8 cellular contexts compared by ENCODE assay signal in genomic region chr12:125065021-125065752, GRCh38. TPM values are rescaled to one million over a fixed set of nuclear protein-coding genes. Genes with fewer than 3 reads are reported as not detected.
A peak's percentile ranks its signal among the peaks of the same experiment; 100 is the strongest.
DNase-seq lines count a peak whose midpoint lies in the region; ATAC-seq and TF ChIP-seq lines count a peak whose summit lies in the region.

Gene AACS (plus strand): TSS chr12:125065435. CDS start chr12:125065585, 150 bp downstream.

- H3K36me3 Mint-ChIP-seq in activated CD8-positive, alpha-beta T cell treated with anti-CD3 and anti-CD28 coated beads for 36 hours (ENCODE audit: low read depth) = no peaks in the 10 kb centered on the region

- H3K27ac Mint-ChIP-seq in activated CD8-positive, alpha-beta T cell treated with anti-CD3 and anti-CD28 coated beads for 36 hours = peak within 1 kb of the TSS; percentile 42

- POLR2A ChIA-PET in activated CD8-positive, alpha-beta T cell treated with anti-CD3 and anti-CD28 coated beads for 36 hours (lab: Charles Lee) = interaction anchor here (1.1 to 1.2 kb wide), 2 partner anchors 16 to 71 kb away, joined by 3 to 4 read pairs; no protein-coding TSS in a partner anchor

- H3K27me3 Mint-ChIP-seq in activated CD8-positive, alpha-beta T cell treated with anti-CD3 and anti-CD28 coated beads for 36 hours = no peaks in the 10 kb centered on the region

- ATAC-seq in HG03442 (IDR thresholded peaks at IDR 0.05; ENCODE audit: unreplicated experiment) = peak; percentile 88
- peak; percentile 99 for ATAC-seq in activated CD8-positive, alpha-beta T cell treated with anti-CD3 and anti-CD28 coated beads for 36 hours

- H3K4me1 Mint-ChIP-seq in activated CD8-positive, alpha-beta T cell treated with anti-CD3 and anti-CD28 coated beads for 36 hours (ENCODE audit: low read depth) = peaks cover 13% of the 10 kb centered on the region

- intact Hi-C loops in activated CD8-positive, alpha-beta T cell treated with anti-CD3 and anti-CD28 coated beads for 36 hours (cut with micrococcal nuclease) = no loop called here

- no peaks in the 10 kb centered on the region for H3K9me3 Mint-ChIP-seq in activated CD8-positive, alpha-beta T cell treated with anti-CD3 and anti-CD28 coated beads for 36 hours

- CTCF ChIA-PET in activated CD8-positive, alpha-beta T cell treated with anti-CD3 and anti-CD28 coated beads for 36 hours (lab: Charles Lee) = interaction anchor here (0.9 kb wide), 2 partner anchors 10 to 72 kb away, joined by 3 to 4 read pairs; no protein-coding TSS in a partner anchor

- DNase-seq in C1 segment of cervical spinal cord (lab: John Stamatoyannopoulos, UW) (peak in 13 of 14 donors; percentile 7 to 84 (median 65)), GM19240 (ENCODE audit: insufficient read length, low spot score) (peak; percentile 89), NCI-H774 (lab: John Stamatoyannopoulos, UW) (peak; percentile 76), lung microvascular endothelial cell (ENCODE audit: low read depth in 2 of 2) (peak; percentile 82 to 86)
- DNase-seq in activated CD8-positive, alpha-beta T cell treated with anti-CD3 and anti-CD28 coated beads for 36 hours = peak; percentile 76
- DNase-seq in effector CD4-positive, alpha-beta T cell = peak; percentile 70
- DNase-seq in stimulated activated CD4-positive, alpha-beta T cell treated with anti-CD3 and anti-CD28 coated beads, TNF-alpha, amount 100 ng/mL, for 48 hours (ENCODE audit: low read depth in 3 of 3) = peak; percentile 48 to 78 (median 64)

- TF ChIP-seq CTCF in activated CD8-positive, alpha-beta T cell treated with anti-CD3 and anti-CD28 coated beads for 36 hours (IDR thresholded peaks at IDR 0.05) = no peak

- peak within 1 kb of the TSS; percentile 82 for H3K4me3 Mint-ChIP-seq in activated CD8-positive, alpha-beta T cell treated with anti-CD3 and anti-CD28 coated beads for 36 hours

RNA-seq across cellular contexts. Expression of gene AACS, which starts in this region (rescaled TPM):
- total RNA-seq in activated CD8-positive, alpha-beta T cell treated with anti-CD3 and anti-CD28 coated beads for 36 hours = 10 to 100 TPM; 15.7 to 17.6 TPM
- 16.7 and 22.0 TPM in 2 replicates for total RNA-seq in lung microvascular endothelial cell

Comparison
In these comparisons a context has a peak if more than half of its experiments do, and no peak if none do; other contexts are left out.
1. Peak in every context shown above with its lines: DNase-seq and ATAC-seq.